Comparison of ENCODE assay signal across 8 cellular contexts in genomic region chr1:84103197-84103992, GRCh38. TPM values are rescaled to one million over a fixed set of nuclear protein-coding genes. Genes with fewer than 3 reads are reported as not detected.
DNase-seq lines count a peak whose midpoint lies in the region; ATAC-seq and TF ChIP-seq lines count a peak whose summit lies in the region.

No MANE protein-coding gene starts in this region.

- H3K9me3 Mint-ChIP-seq in neural progenitor cell, result peaks cover 12% of the 10 kb centered on the region

- no peak overlapping the region for H3K4me3 ChIP-seq in neural progenitor cell

- in situ Hi-C loops in Caki2 (cut with HindIII; ENCODE audit: low pct_unique_long_range_greater_than_20kb, low sequenced_read_pairs), result no loop called here

- no peak overlapping the region for H3K9ac ChIP-seq in neural progenitor cell

- H3K9me3 ChIP-seq in neural progenitor cell (ENCODE audit: low read depth), result no peaks in the 10 kb centered on the region

- no peaks in the 10 kb centered on the region for H4K20me1 ChIP-seq in neural progenitor cell (ENCODE audit: low read depth)

- H3K36me3 ChIP-seq in neural progenitor cell, result no peaks in the 10 kb centered on the region

- peaks cover 14% of the 10 kb centered on the region for H3K79me2 ChIP-seq in neural progenitor cell (ENCODE audit: low read depth)

- H3F3A ChIP-seq in neural progenitor cell (ENCODE audit: low read depth), result no peaks in the 10 kb centered on the region

- H3K36me3 Mint-ChIP-seq in neural progenitor cell, result peaks cover 12% of the 10 kb centered on the region

- no peaks in the 10 kb centered on the region for H3K27me3 ChIP-seq in neural progenitor cell

- H3K4me1 ChIP-seq in neural progenitor cell, result peaks cover 9% of the 10 kb centered on the region

- H3K27me3 Mint-ChIP-seq in neural progenitor cell (ENCODE audit: insufficient read depth, low read depth), result no peaks in the 10 kb centered on the region

- DNase-seq in Caki2 (ENCODE audit: low read depth) (peak; percentile 71), RKO (ENCODE audit: low spot score) (peak; percentile 86), fibroblast of gingiva (ENCODE audit: low read depth) (peak; percentile 79), neural progenitor cell (ENCODE audit: low spot score) (peak; percentile 46), NCI-H524 treated with DMSO at 0.1 percent for 48 hours (lab: John Stamatoyannopoulos, UW) (no peak)

- no peak for TF ChIP-seq CTCF in neural progenitor cell (IDR thresholded peaks at IDR 0.05)

- ATAC-seq in GM19397 (IDR thresholded peaks at IDR 0.05; ENCODE audit: unreplicated experiment) (peak; percentile 87), HG03469 (IDR thresholded peaks at IDR 0.05; ENCODE audit: unreplicated experiment) (peak; percentile 78), HG03175 (IDR thresholded peaks at IDR 0.05; ENCODE audit: unreplicated experiment) (no peak)

- no peak overlapping the region for H3K27ac Mint-ChIP-seq in neural progenitor cell

- H3K27ac ChIP-seq in neural progenitor cell, result no peak overlapping the region

- peaks cover 7% of the 10 kb centered on the region for H3K4me1 Mint-ChIP-seq in neural progenitor cell

- H3K4me3 Mint-ChIP-seq in neural progenitor cell, result no peak overlapping the region

- no peak overlapping the region for H2AFZ ChIP-seq in neural progenitor cell (replicated peaks)

- no peak overlapping the region for H3K4me2 ChIP-seq in neural progenitor cell

RNA-seq across cellular contexts. Expression of gene PRKACB, which starts 40.7 kb away (rescaled TPM):
- 6.1 and 8.7 TPM in 2 replicates for total RNA-seq in Caki2 (2014; rRNA removed; shearing (Covaris generic); ENCODE audit: low replicate concordance)
- 28.9 and 44.1 TPM in 2 replicates for total RNA-seq in neural progenitor cell (ENCODE audit: low replicate concordance)
